ENCODE assay signal across 20 cellular contexts in genomic region chr1:47593598-47594285, GRCh38.
DNase-seq lines count a peak whose midpoint lies in the region; ATAC-seq and TF ChIP-seq lines count a peak whose summit lies in the region.
"Had no signal": no experiment of that assay in that cellular context is flagged by ENCODE, and none has a peak within 500 bp of the region (broad histone marks: within the 10 kb centered on the region; RNA-seq: fewer than 3 reads in every experiment).

No MANE protein-coding gene starts in this region.

- CTCF ChIA-PET in A673 (lab: Charles Lee), result no interaction called here

- no peaks in the 10 kb centered on the region for H3K4me1 Mint-ChIP-seq in stimulated activated naive CD8-positive, alpha-beta T cell treated with anti-CD3 and anti-CD28 coated beads, Interleukin-15, amount 100 ng/mL, for 72 hours
- peaks cover 4% of the 10 kb centered on the region for H3K4me1 Mint-ChIP-seq in mesothelial cell of epicardium
- peaks cover 14% of the 10 kb centered on the region for H3K4me1 Mint-ChIP-seq in type B pancreatic cell (ENCODE audit: unreplicated experiment)
- H3K4me1 Mint-ChIP-seq in activated T-cell treated with anti-CD3 and anti-CD28 coated beads, Interleukin-2, amount 50 U/mL, for 24 hours (ENCODE audit: low read depth), result no peaks in the 10 kb centered on the region
- H3K4me1 Mint-ChIP-seq: natural killer cell had no signal

- H3K27ac Mint-ChIP-seq in stimulated activated naive CD8-positive, alpha-beta T cell treated with anti-CD3 and anti-CD28 coated beads, Interleukin-15, amount 100 ng/mL, for 72 hours, result no peak overlapping the region
- H3K27ac Mint-ChIP-seq in mesothelial cell of epicardium (no peak overlapping the region), type B pancreatic cell (no peak overlapping the region)
- no peak overlapping the region for H3K27ac Mint-ChIP-seq in activated T-cell treated with anti-CD3 and anti-CD28 coated beads, Interleukin-2, amount 50 U/mL, for 24 hours
- H3K27ac Mint-ChIP-seq: IgD-negative memory B cell, natural killer cell had no signal

- intact Hi-C loops in A673 (cut with micrococcal nuclease; ENCODE audit: unreplicated experiment), result no loop called here

- peak; percentile 37 for ATAC-seq in stimulated activated naive CD8-positive, alpha-beta T cell treated with anti-CD3 and anti-CD28 coated beads, Interleukin-15, amount 100 ng/mL, for 72 hours
- ATAC-seq in stimulated activated naive CD8-positive, alpha-beta T cell treated with anti-CD3 and anti-CD28 coated beads, Interleukin-15, Interleukin-2, amounts not matched to agents 100 U/mL and 50 U/mL, for 24 hours, result no peak
- ATAC-seq: natural killer cell had no signal

- BruUV-seq in A673 (replicated peaks; lab: Mats Ljungman, UMichigan), result no TSS peak

- H3K36me3 Mint-ChIP-seq in mesothelial cell of epicardium (no peaks in the 10 kb centered on the region), type B pancreatic cell (no peaks in the 10 kb centered on the region)
- H3K36me3 Mint-ChIP-seq in activated T-cell treated with anti-CD3 and anti-CD28 coated beads, Interleukin-2, amount 50 U/mL, for 24 hours (ENCODE audit: low read depth), result no peaks in the 10 kb centered on the region
- H3K36me3 Mint-ChIP-seq: CD14-positive monocyte, IgD-negative memory B cell had no signal

- H3K36me3 ChIP-seq in ectodermal cell (ENCODE audit: control insufficient read depth, insufficient read depth, low read length) (no peaks in the 10 kb centered on the region), A673 (ENCODE audit: insufficient read depth, low read length, poor library complexity, severe bottlenecking) (no peaks in the 10 kb centered on the region)
- H3K36me3 ChIP-seq: cardiac muscle cell had no signal

- POLR2A ChIA-PET in A673 (lab: Charles Lee; ENCODE audit: low non-redundant PET), result no interaction called here

- no peaks in the 10 kb centered on the region for H3K9me3 Mint-ChIP-seq in stimulated activated naive CD8-positive, alpha-beta T cell treated with anti-CD3 and anti-CD28 coated beads, Interleukin-15, amount 100 ng/mL, for 72 hours
- no peaks in the 10 kb centered on the region for H3K9me3 Mint-ChIP-seq in mesothelial cell of epicardium
- no peaks in the 10 kb centered on the region for H3K9me3 Mint-ChIP-seq in type B pancreatic cell
- H3K9me3 Mint-ChIP-seq in activated T-cell treated with anti-CD3 and anti-CD28 coated beads, Interleukin-2, amount 50 U/mL, for 24 hours, result no peaks in the 10 kb centered on the region
- H3K9me3 Mint-ChIP-seq: natural killer cell had no signal

- H3K4me3 ChIP-seq in ectodermal cell (ENCODE audit: insufficient read depth, low read depth, low read length), result peak overlapping the region; percentile 34
- H3K4me3 ChIP-seq in A673 (ENCODE audit: low read depth, low read length, poor library complexity, severe bottlenecking), result no peak overlapping the region

- TF ChIP-seq CTCF in mesothelial cell of epicardium (IDR thresholded peaks at IDR 0.05; ENCODE audit: unreplicated experiment) (no peak), type B pancreatic cell (conservative IDR thresholded peaks at IDR 0.05) (no peak), A673 (conservative IDR thresholded peaks at IDR 0.05; ENCODE audit: low read depth, low read length) (no peak)

- DNase-seq in stimulated activated naive CD8-positive, alpha-beta T cell treated with anti-CD3 and anti-CD28 coated beads, Interleukin-15, amount 100 ng/mL, for 72 hours, result no peak
- DNase-seq in stimulated activated naive CD8-positive, alpha-beta T cell treated with anti-CD3 and anti-CD28 coated beads, Interleukin-15, Interleukin-2, amounts not matched to agents 100 U/mL and 50 U/mL, for 24 hours, result no peak
- DNase-seq in mesothelial cell of epicardium (ENCODE audit: low spot score in 2 of 2, unreplicated experiment in 2 of 2) (no peak), type B pancreatic cell (ENCODE audit: extremely low spot score, unreplicated experiment) (peak; percentile 54), A673 (ENCODE audit: low spot score) (no peak), middle frontal gyrus (ENCODE audit: extremely low spot score, low spot score) (no peak)
- no peak for DNase-seq in activated T-cell treated with anti-CD3 and anti-CD28 coated beads, Interleukin-2, amount 50 U/mL, for 24 hours
- DNase-seq: activated CD4-positive, alpha-beta T cell treated with anti-CD3 and anti-CD28 coated beads, Interleukin-2, amount 50 U/mL, for 48 hours; activated CD4-positive, CD25-positive, alpha-beta regulatory T cell; activated naive CD4-positive, alpha-beta T cell treated with Interleukin-2 at 50 U/mL for 16 hours; activated T-cell treated with anti-CD3 and anti-CD28 coated beads, Interleukin-2, amount 50 U/mL, for 48 hours; GOT3; hypothalamus; natural killer cell; T1000 had no signal

- no peak overlapping the region for H3K4me3 Mint-ChIP-seq in stimulated activated naive CD8-positive, alpha-beta T cell treated with anti-CD3 and anti-CD28 coated beads, Interleukin-15, amount 100 ng/mL, for 72 hours
- H3K4me3 Mint-ChIP-seq in mesothelial cell of epicardium, result peak overlapping the region; percentile 24
- peak overlapping the region; percentile 69 for H3K4me3 Mint-ChIP-seq in type B pancreatic cell
- no peak overlapping the region for H3K4me3 Mint-ChIP-seq in activated T-cell treated with anti-CD3 and anti-CD28 coated beads, Interleukin-2, amount 50 U/mL, for 24 hours
- H3K4me3 Mint-ChIP-seq: natural killer cell had no signal

- H3K27ac ChIP-seq in ectodermal cell (ENCODE audit: insufficient read depth, low read depth, low read length, poor library complexity, severe bottlenecking) (no peak overlapping the region), A673 (ENCODE audit: low read depth, low read length, poor library complexity, severe bottlenecking) (no peak overlapping the region)
- H3K27ac ChIP-seq: cardiac muscle cell, HL-60 had no signal

- H3K27me3 Mint-ChIP-seq in stimulated activated naive CD8-positive, alpha-beta T cell treated with anti-CD3 and anti-CD28 coated beads, Interleukin-15, amount 100 ng/mL, for 72 hours, result peaks cover 26% of the 10 kb centered on the region
- H3K27me3 Mint-ChIP-seq in mesothelial cell of epicardium (ENCODE audit: low read depth), result peaks cover 26% of the 10 kb centered on the region
- H3K27me3 Mint-ChIP-seq in type B pancreatic cell, result peaks cover 29% of the 10 kb centered on the region
- H3K27me3 Mint-ChIP-seq in activated T-cell treated with anti-CD3 and anti-CD28 coated beads, Interleukin-2, amount 50 U/mL, for 24 hours, result peaks cover 48% of the 10 kb centered on the region

- H3K9me3 ChIP-seq in ectodermal cell (ENCODE audit: control insufficient read depth, low read length) (no peaks in the 10 kb centered on the region), A673 (ENCODE audit: low read depth, low read length, poor library complexity, severe bottlenecking) (no peaks in the 10 kb centered on the region)

- WGBS in ectodermal cell, 2 experiments, result 50 to 56% methylated on average over 9 to 10 of the region's 12 CpGs

- H3K4me1 ChIP-seq in ectodermal cell (ENCODE audit: control insufficient read depth, insufficient read depth, low read length) (peaks cover 4% of the 10 kb centered on the region), A673 (ENCODE audit: insufficient read depth, low read length, poor library complexity, severe bottlenecking) (no peaks in the 10 kb centered on the region)

- H3K27me3 ChIP-seq in ectodermal cell (ENCODE audit: control insufficient read depth, insufficient read depth, low read length, poor library complexity, severe bottlenecking), result peaks cover 40% of the 10 kb centered on the region
- peaks cover 55% of the 10 kb centered on the region for H3K27me3 ChIP-seq in A673 (replicated peaks; ENCODE audit: insufficient read depth, low read depth, low read length, poor library complexity)

Comparison
In these comparisons a context has a peak if more than half of its experiments do, and no peak if none do; other contexts are left out.
1. H3K4me3 Mint-ChIP-seq: peak in mesothelial cell of epicardium (single experiment) and type B pancreatic cell (single experiment); none in stimulated activated naive CD8-positive, alpha-beta T cell treated with anti-CD3 and anti-CD28 coated beads, Interleukin-15, amount 100 ng/mL, for 72 hours (0 of 2) and activated T-cell treated with anti-CD3 and anti-CD28 coated beads, Interleukin-2, amount 50 U/mL, for 24 hours (single experiment).